ENCODE assay signal across 17 cellular contexts in the genomic region with DNA sequence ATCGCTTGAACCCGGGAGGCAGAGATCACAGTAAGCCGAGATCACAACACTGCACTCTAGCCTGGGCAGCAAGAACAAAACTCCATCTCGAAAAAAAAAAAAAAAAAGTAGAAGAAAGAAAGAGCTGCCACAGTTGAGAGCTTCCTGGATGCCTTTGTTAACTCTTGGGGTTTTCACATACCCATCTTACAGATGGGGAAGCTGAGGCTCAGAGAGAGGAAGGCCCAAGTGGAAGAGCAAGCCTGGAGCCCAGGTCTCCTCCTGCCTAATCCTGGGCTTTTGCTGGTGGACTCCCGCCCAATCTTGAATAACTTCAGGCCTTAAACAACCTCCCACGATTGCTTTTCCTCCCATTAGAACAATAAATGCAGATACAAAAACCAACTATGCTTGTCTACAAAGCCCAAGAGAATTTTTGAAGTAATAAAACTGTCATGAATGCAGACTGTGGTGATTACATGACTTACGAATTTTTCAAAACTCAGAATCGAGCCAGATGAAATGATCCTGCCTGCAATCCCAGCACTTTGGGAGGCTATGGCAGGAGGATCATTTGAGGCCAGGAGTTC. TPM values are rescaled to one million over a fixed set of nuclear protein-coding genes. Genes with fewer than 3 reads are reported as not detected.
DNase-seq lines count a peak whose midpoint lies in the region; ATAC-seq, FAIRE-seq and TF ChIP-seq lines count a peak whose summit lies in the region.
"Had no signal": no experiment of that assay in that cellular context is flagged by ENCODE, and none has a peak within 500 bp of the region (broad histone marks: within the 10 kb centered on the region; RNA-seq: fewer than 3 reads in every experiment).

No MANE protein-coding gene starts in this region.

- H2AFZ ChIP-seq in astrocyte (ENCODE audit: low read depth, low read length) (no peak overlapping the region), trophoblast cell (ENCODE audit: insufficient read depth, low read length, poor library complexity) (no peak overlapping the region)

- no peak overlapping the region for H3K18ac ChIP-seq in trophoblast cell (ENCODE audit: low read length)

- no peak for TF ChIP-seq POLR2A in uterus (IDR thresholded peaks at IDR 0.05)

- peak overlapping the region; percentile 99 for H4K91ac ChIP-seq in trophoblast cell (ENCODE audit: low read depth, low read length)

- H2BK120ac ChIP-seq in trophoblast cell (ENCODE audit: insufficient read depth, low read length, poor library complexity), result peak overlapping the region; percentile 35

- H3K27ac Mint-ChIP-seq in astrocyte (ENCODE audit: unreplicated experiment), result peak overlapping the region; percentile 77
- H3K27ac Mint-ChIP-seq: CD4-positive, alpha-beta memory T cell had no signal

- no peak for TF ChIP-seq CTCF in astrocyte (IDR thresholded peaks at IDR 0.05; ENCODE audit: insufficient read depth, low read depth, low read length)
- TF ChIP-seq CTCF in fibroblast of mammary gland (conservative IDR thresholded peaks at IDR 0.05; ENCODE audit: control insufficient read depth, insufficient read depth, low read depth, low read length), result no peak
- TF ChIP-seq CTCF in uterus (IDR thresholded peaks at IDR 0.05), result no peak

- no peaks in the 10 kb centered on the region for H3K9me3 Mint-ChIP-seq in astrocyte (ENCODE audit: unreplicated experiment)
- H3K9me3 Mint-ChIP-seq: CD4-positive, alpha-beta memory T cell had no signal

- H3K27ac ChIP-seq in astrocyte (ENCODE audit: low read depth, low read length), result no peak overlapping the region
- H3K27ac ChIP-seq in trophoblast cell (ENCODE audit: low read depth, low read length), result no peak overlapping the region
- peak overlapping the region; percentile 75 to 92 for H3K27ac ChIP-seq in uterus

- H4K12ac ChIP-seq in trophoblast cell (ENCODE audit: low read depth, low read length), result no peak overlapping the region

- intact Hi-C loops in uterus (cut with DNase I; ENCODE audit: low total_unique reads), result no loop called here

- no peak overlapping the region for H3K4ac ChIP-seq in trophoblast cell (ENCODE audit: low read depth, low read length)

- H2AK5ac ChIP-seq in trophoblast cell (ENCODE audit: low read length), result no peak overlapping the region

- DNase-seq in astrocyte (ENCODE audit: low read depth), result no peak
- peak; percentile 68 for DNase-seq in fibroblast of mammary gland (ENCODE audit: low read depth)
- no peak for DNase-seq in trophoblast cell
- no peak for DNase-seq in uterus
- no peak for DNase-seq in HT-29 (ENCODE audit: low spot score)
- DNase-seq: Calu3; CD4-positive, alpha-beta memory T cell; DMS53; GOT3; NCI-H1417; NCI-H187 treated with DMSO at 0.1 percent for 48 hours; NCI-H69; NK-92 treated with Interleukin-12 subunit alpha and Interleukin-12 subunit beta, amount 100 ng/mL, for 24 hours; SHP77 treated with DMSO at 0.1 percent for 48 hours had no signal

- H2BK12ac ChIP-seq in trophoblast cell (ENCODE audit: low read length), result no peak overlapping the region

- H3K4me1 Mint-ChIP-seq in astrocyte (ENCODE audit: low read depth, unreplicated experiment), result peaks cover 29% of the 10 kb centered on the region

- no peaks in the 10 kb centered on the region for H3K36me3 Mint-ChIP-seq in astrocyte (ENCODE audit: low read depth, unreplicated experiment)
- H3K36me3 Mint-ChIP-seq: CD4-positive, alpha-beta memory T cell had no signal

- H3K36me3 ChIP-seq in astrocyte (ENCODE audit: insufficient read depth, low read length) (no peaks in the 10 kb centered on the region), trophoblast cell (ENCODE audit: control insufficient read depth in 1 of 2, insufficient read depth in 2 of 2, low read length in 2 of 2) (no peaks in the 10 kb centered on the region), uterus (no peaks in the 10 kb centered on the region)

- no peaks in the 10 kb centered on the region for H3K27me3 ChIP-seq in astrocyte (ENCODE audit: insufficient read depth, low read length)
- no peaks in the 10 kb centered on the region for H3K27me3 ChIP-seq in trophoblast cell (ENCODE audit: insufficient read depth, low read length)
- no peaks in the 10 kb centered on the region for H3K27me3 ChIP-seq in uterus

- H3K4me3 ChIP-seq in astrocyte (ENCODE audit: insufficient read depth, low read depth, low read length) (no peak overlapping the region), fibroblast of mammary gland (ENCODE audit: control insufficient read depth, low read depth, low read length) (no peak overlapping the region), trophoblast cell (ENCODE audit: low read depth, low read length) (no peak overlapping the region), uterus (no peak overlapping the region)

- H3K4me2 ChIP-seq in astrocyte (ENCODE audit: low read length), result no peak overlapping the region
- no peak overlapping the region for H3K4me2 ChIP-seq in trophoblast cell (ENCODE audit: low read length)

- H3K4me1 ChIP-seq in astrocyte (ENCODE audit: insufficient read depth, low read length), result peaks cover 29% of the 10 kb centered on the region
- H3K4me1 ChIP-seq in trophoblast cell (ENCODE audit: control insufficient read depth in 1 of 2, insufficient read depth in 2 of 2, low read length in 2 of 2), result peaks cover 8 to 10% of the 10 kb centered on the region in 2 experiments
- peaks cover 7 to 12% of the 10 kb centered on the region in 2 donors for H3K4me1 ChIP-seq in uterus

- H3K79me1 ChIP-seq in trophoblast cell (ENCODE audit: low read length), result peaks cover 11% of the 10 kb centered on the region

- no peaks in the 10 kb centered on the region for H3K79me2 ChIP-seq in astrocyte (ENCODE audit: insufficient read depth, low read length)
- H3K79me2 ChIP-seq in trophoblast cell (ENCODE audit: control insufficient read depth, insufficient read depth, low read length, poor library complexity), result peaks cover 1% of the 10 kb centered on the region

- H3K23ac ChIP-seq in trophoblast cell (ENCODE audit: low read length), result no peak overlapping the region

- WGBS in trophoblast cell (ENCODE audit: extremely low coverage, insufficient coverage, insufficient read length), result no CpG with 5 or more reads among the region's 8 CpGs

- no peak overlapping the region for H3K4me3 Mint-ChIP-seq in astrocyte (ENCODE audit: unreplicated experiment)
- H3K4me3 Mint-ChIP-seq: CD4-positive, alpha-beta memory T cell had no signal

- H3K9ac ChIP-seq in astrocyte (ENCODE audit: low read length) (no peak overlapping the region), trophoblast cell (ENCODE audit: low read length) (no peak overlapping the region)

- H3K9me3 ChIP-seq in astrocyte (ENCODE audit: insufficient read depth, low read depth, low read length) (no peaks in the 10 kb centered on the region), trophoblast cell (ENCODE audit: insufficient read depth, low read depth, low read length) (no peaks in the 10 kb centered on the region), uterus (no peaks in the 10 kb centered on the region)

- H3K27me3 Mint-ChIP-seq in astrocyte (ENCODE audit: low read depth, unreplicated experiment), result no peaks in the 10 kb centered on the region

- no peak overlapping the region for H2BK5ac ChIP-seq in trophoblast cell (ENCODE audit: low read depth, low read length, poor library complexity)

- FAIRE-seq in astrocyte (lab: Jason Lieb, UNC), result no peak

- H3K14ac ChIP-seq in trophoblast cell (ENCODE audit: low read length), result no peak overlapping the region

- H4K8ac ChIP-seq in trophoblast cell (ENCODE audit: low read depth, low read length), result no peak overlapping the region

- H4K20me1 ChIP-seq in astrocyte (ENCODE audit: insufficient read depth, low read length), result no peaks in the 10 kb centered on the region

- ATAC-seq in GM21447 (IDR thresholded peaks at IDR 0.05; ENCODE audit: unreplicated experiment), result no peak
- ATAC-seq in HG03442 (IDR thresholded peaks at IDR 0.05; ENCODE audit: unreplicated experiment), result no peak
- ATAC-seq: SK-N-SH treated with all-trans-retinoic acid at 6 μM for 48 hours had no signal

RNA-seq across cellular contexts. Expression of gene LTBP4, which starts 41.7 kb away (rescaled TPM):
- total RNA-seq in astrocyte (46.9 and 63.5 TPM in 2 replicates), uterus (1,000 to 10,000 TPM in 1 of 4 donors, 100 to 1,000 TPM in 3; 163 to 1,000 (median 501) TPM)
- 93.8 and 98.4 TPM in 2 replicates for polyA plus RNA-seq in trophoblast cell (2013)
- 42.1 and 56.7 TPM in 2 replicates for total RNA-seq in HT-29 (2014; rRNA removed; shearing (Covaris generic))

RNA-seq across cellular contexts. Expression of gene NUMBL, which starts 47.6 kb away (rescaled TPM):
- total RNA-seq in astrocyte (79.3 and 82.9 TPM in 2 replicates), uterus (10 to 100 TPM; 18.8 to 90.5 (median 44.3) TPM)
- polyA plus RNA-seq in trophoblast cell (2013), result 20.5 and 21.5 TPM in 2 replicates
- 13.4 and 14.6 TPM in 2 replicates for total RNA-seq in HT-29 (2014; rRNA removed; shearing (Covaris generic))

Comparison
In these comparisons a context has a peak if more than half of its experiments do, and no peak if none do; other contexts are left out.
1. H3K27ac ChIP-seq: peak in uterus (2 of 2); none in astrocyte (single experiment) and trophoblast cell (single experiment).